ENCODE assay signal across 22 cellular contexts in genomic region chr2:216663846-216664245, GRCh38. TPM values are rescaled to one million over a fixed set of nuclear protein-coding genes. Genes with fewer than 3 reads are reported as not detected.
"Had no signal": no experiment of that assay in that cellular context is flagged by ENCODE, and none has a peak within 500 bp of the region (broad histone marks: within the 10 kb centered on the region; RNA-seq: fewer than 3 reads in every experiment).

No MANE protein-coding gene starts in this region.

- H3K27ac ChIP-seq: brain microvascular endothelial cell, Peyer's patch had no signal

- H3K36me3 ChIP-seq: Peyer's patch had no signal

- H3K4me3 ChIP-seq: Peyer's patch had no signal

- H3K27me3 ChIP-seq: brain microvascular endothelial cell, Peyer's patch had no signal

- H3K9me3 ChIP-seq: Peyer's patch had no signal

- H3K4me3 Mint-ChIP-seq: activated B cell treated with CpG ODN at 0.5 μM for 24 hours; activated CD4-positive, alpha-beta T cell treated with anti-CD3 and anti-CD28 coated beads, Interleukin-2, amount 10 ng/mL, durations not matched to agents 24 days and 14 days; activated CD8-positive, alpha-beta memory T cell treated with anti-CD3 and anti-CD28 coated beads, Interleukin-2, amount 10 ng/mL, durations not matched to agents 7 days and 5 days; activated naive CD4-positive, alpha-beta T cell treated with anti-CD3 and anti-CD28 coated beads, Interleukin-2, amount 50 U/mL, for 24 hours; activated T-cell treated with anti-CD3 and anti-CD28 coated beads, Interleukin-2, amount 50 U/mL, for 24 hours; activated T-helper 1 cell treated with anti-CD3 and anti-CD28 coated beads, Interleukin-12 subunit alpha, Interleukin-12 subunit beta, Interleukin-2, Interleukin-4 antibody, amounts not matched to agents 30 ng/mL and 10 ng/mL and 1 ng/mL, durations not matched to agents 14 hours and 24 hours and 36 hours; T-helper 17 cell had no signal

- H3K4me1 Mint-ChIP-seq: activated B cell treated with CpG ODN at 0.5 μM for 24 hours; activated CD8-positive, alpha-beta memory T cell treated with anti-CD3 and anti-CD28 coated beads, Interleukin-2, amount 10 ng/mL, durations not matched to agents 7 days and 5 days; activated naive CD4-positive, alpha-beta T cell treated with anti-CD3 and anti-CD28 coated beads, Interleukin-2, amount 50 U/mL, for 24 hours had no signal

- H3K27ac Mint-ChIP-seq: activated B cell treated with CpG ODN at 0.5 μM for 24 hours; activated CD4-positive, alpha-beta T cell treated with anti-CD3 and anti-CD28 coated beads, Interleukin-2, amount 10 ng/mL, durations not matched to agents 24 days and 14 days; activated CD8-positive, alpha-beta memory T cell treated with anti-CD3 and anti-CD28 coated beads, Interleukin-2, amount 10 ng/mL, durations not matched to agents 7 days and 5 days; activated naive CD4-positive, alpha-beta T cell treated with anti-CD3 and anti-CD28 coated beads, Interleukin-2, amount 50 U/mL, for 24 hours; activated T-cell treated with anti-CD3 and anti-CD28 coated beads, Interleukin-2, amount 50 U/mL, for 24 hours; activated T-helper 1 cell treated with anti-CD3 and anti-CD28 coated beads, Interleukin-12 subunit alpha, Interleukin-12 subunit beta, Interleukin-2, Interleukin-4 antibody, amounts not matched to agents 30 ng/mL and 10 ng/mL and 1 ng/mL, durations not matched to agents 14 hours and 24 hours and 36 hours; T-helper 17 cell had no signal

- H3K27me3 Mint-ChIP-seq: activated CD4-positive, alpha-beta T cell treated with anti-CD3 and anti-CD28 coated beads, Interleukin-2, amount 10 ng/mL, durations not matched to agents 24 days and 14 days; activated CD8-positive, alpha-beta memory T cell treated with anti-CD3 and anti-CD28 coated beads, Interleukin-2, amount 10 ng/mL, durations not matched to agents 7 days and 5 days had no signal

- H3K36me3 Mint-ChIP-seq: activated CD8-positive, alpha-beta memory T cell treated with anti-CD3 and anti-CD28 coated beads, Interleukin-2, amount 10 ng/mL, durations not matched to agents 7 days and 5 days; activated naive CD4-positive, alpha-beta T cell treated with anti-CD3 and anti-CD28 coated beads, Interleukin-2, amount 50 U/mL, for 24 hours had no signal

- ATAC-seq: activated CD8-positive, alpha-beta memory T cell treated with anti-CD3 and anti-CD28 coated beads, Interleukin-2, amount 10 ng/mL, durations not matched to agents 7 days and 5 days; T-helper 17 cell had no signal

- H3K9me3 Mint-ChIP-seq: activated B cell treated with CpG ODN at 0.5 μM for 24 hours; activated CD4-positive, alpha-beta T cell treated with anti-CD3 and anti-CD28 coated beads, Interleukin-2, amount 10 ng/mL, durations not matched to agents 24 days and 14 days; activated naive CD4-positive, alpha-beta T cell treated with anti-CD3 and anti-CD28 coated beads, Interleukin-2, amount 50 U/mL, for 24 hours; activated T-cell treated with anti-CD3 and anti-CD28 coated beads, Interleukin-2, amount 50 U/mL, for 24 hours; activated T-helper 1 cell treated with anti-CD3 and anti-CD28 coated beads, Interleukin-12 subunit alpha, Interleukin-12 subunit beta, Interleukin-2, Interleukin-4 antibody, amounts not matched to agents 30 ng/mL and 10 ng/mL and 1 ng/mL, durations not matched to agents 14 hours and 24 hours and 36 hours had no signal

- DNase-seq: activated B cell treated with CpG ODN at 0.5 μM for 24 hours; activated CD4-positive, alpha-beta T cell treated with anti-CD3 and anti-CD28 coated beads for 1 hour; activated CD4-positive, alpha-beta T cell treated with anti-CD3 and anti-CD28 coated beads, Interleukin-2, amount 10 ng/mL, durations not matched to agents 24 days and 14 days; activated CD4-positive, alpha-beta T cell treated with anti-CD3 and anti-CD28 coated beads, Interleukin-2, amount 50 U/mL, for 48 hours; activated CD8-positive, alpha-beta memory T cell treated with anti-CD3 and anti-CD28 coated beads, Interleukin-2, amount 10 ng/mL, durations not matched to agents 7 days and 5 days; activated effector memory CD4-positive, alpha-beta T cell treated with Interleukin-2 at 50 U/mL for 16 hours; activated naive CD4-positive, alpha-beta T cell; activated T-cell treated with anti-CD3 and anti-CD28 coated beads, Interleukin-2, amount 50 U/mL, for 24 hours; cerebellar nuclear complex; Karpas-422; MM.1S; NCI-H1105; NCI-H1436; NCI-H1694 treated with DMSO at 0.1 percent for 48 hours; NCI-H2029 treated with DMSO at 0.1 percent for 48 hours; Peyer's patch; SIG-M5; T-helper 17 cell; T-helper 9 cell had no signal

RNA-seq across cellular contexts. Expression of gene IGFBP2, which starts 30.6 kb away (rescaled TPM):
- total RNA-seq: activated B cell treated with CpG ODN at 0.5 μM for 24 hours had no signal

RNA-seq across cellular contexts. Expression of gene IGFBP5, which starts 31.5 kb away (rescaled TPM):
- total RNA-seq: activated B cell treated with CpG ODN at 0.5 μM for 24 hours; activated CD4-positive, alpha-beta T cell treated with anti-CD3 and anti-CD28 coated beads, Interleukin-2, amount 10 ng/mL, durations not matched to agents 24 days and 14 days; activated T-helper 1 cell treated with anti-CD3 and anti-CD28 coated beads, Interleukin-12 subunit alpha, Interleukin-12 subunit beta, Interleukin-2, Interleukin-4 antibody, amounts not matched to agents 30 ng/mL and 10 ng/mL and 1 ng/mL, durations not matched to agents 14 hours and 24 hours and 36 hours; T-helper 17 cell had no signal
